34 cellular contexts compared by ENCODE assay signal in genomic region chr3:88222343-88222742, GRCh38.
"Had no signal": no experiment of that assay in that cellular context is flagged by ENCODE, and none has a peak within 500 bp of the region (broad histone marks: within the 10 kb centered on the region; RNA-seq: fewer than 3 reads in every experiment).

No MANE protein-coding gene starts in this region.

- H3K9me3 ChIP-seq: MG63 had no signal

- H3K36me3 ChIP-seq: MG63 had no signal

- H3K4me3 ChIP-seq: MG63 had no signal

- DNase-seq: Karpas-422, Kasumi-1, MG63, MM.1S, MV-4-11, NCI-H1048, NCI-H1092, NCI-H1092 treated with DMSO at 0.1 percent for 48 hours, NCI-H1105, NCI-H1105 treated with DMSO at 0.1 percent for 48 hours, NCI-H1417, NCI-H1417 treated with DMSO at 0.1 percent for 48 hours, NCI-H1436, NCI-H1436 treated with DMSO at 0.1 percent for 48 hours, NCI-H146, NCI-H1694, NCI-H1694 treated with DMSO at 0.1 percent for 48 hours, NCI-H187, NCI-H187 treated with DMSO at 0.1 percent for 48 hours, NCI-H1930, NCI-H2029, NCI-H2029 treated with DMSO at 0.1 percent for 48 hours, NCI-H2081, NCI-H2081 treated with DMSO at 0.1 percent for 48 hours, NCI-H2107, NCI-H2171, NCI-H2171 treated with DMSO at 0.1 percent for 48 hours, NCI-H2227 treated with DMSO at 0.1 percent for 48 hours, NCI-H226, NCI-H345, NCI-H446, NCI-H446 treated with DMSO at 0.1 percent for 48 hours, NCI-H510A, NCI-H510A treated with DMSO at 0.1 percent for 48 hours had no signal

- H3K27me3 ChIP-seq: MG63 had no signal
